1 cellular context compared by ENCODE assay signal in the genomic region with DNA sequence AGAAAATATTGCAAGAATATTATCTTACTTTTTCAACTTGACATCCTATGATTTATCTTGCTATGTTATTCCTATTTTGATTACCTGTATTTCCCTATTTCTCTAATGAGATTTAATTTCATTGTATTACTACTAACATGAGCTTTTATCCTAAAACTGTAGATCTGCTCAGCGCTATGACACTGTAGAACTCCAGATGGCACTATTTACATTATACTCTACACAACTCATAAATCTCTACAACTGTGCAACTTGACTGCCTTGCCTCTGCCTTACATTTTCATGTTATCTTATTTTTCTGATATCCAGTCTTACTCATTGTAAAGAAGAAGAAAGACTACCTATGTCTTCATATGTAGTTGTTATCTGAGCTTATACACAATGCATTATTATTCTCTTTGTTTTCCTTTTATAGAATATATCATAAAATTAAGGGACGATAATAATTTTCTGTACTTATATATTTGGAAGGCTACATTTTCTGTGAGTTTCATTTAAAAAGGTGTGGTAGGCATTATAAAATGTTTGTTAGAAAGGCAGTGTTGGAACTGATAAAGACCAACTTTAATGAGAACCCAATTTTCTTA.
TF ChIP-seq lines count a peak whose summit lies in the region.

No MANE protein-coding gene starts in this region.

TF ChIP-seq in liver, 16 proteins besides CTCF, POLR2A, EP300 and RAD21 (continued from another document):
- TF ChIP-seq REST (IDR thresholded peaks at IDR 0.05) (no peak), GABPA (IDR thresholded peaks at IDR 0.05 in 1 of 2, conservative IDR thresholded peaks at IDR 0.05 in 1 of 2) (no peak), FOXA1 (IDR thresholded peaks at IDR 0.05) (no peak), SP1 (IDR thresholded peaks at IDR 0.05) (no peak)
